21 cellular contexts compared by ENCODE assay signal in the genomic region with DNA sequence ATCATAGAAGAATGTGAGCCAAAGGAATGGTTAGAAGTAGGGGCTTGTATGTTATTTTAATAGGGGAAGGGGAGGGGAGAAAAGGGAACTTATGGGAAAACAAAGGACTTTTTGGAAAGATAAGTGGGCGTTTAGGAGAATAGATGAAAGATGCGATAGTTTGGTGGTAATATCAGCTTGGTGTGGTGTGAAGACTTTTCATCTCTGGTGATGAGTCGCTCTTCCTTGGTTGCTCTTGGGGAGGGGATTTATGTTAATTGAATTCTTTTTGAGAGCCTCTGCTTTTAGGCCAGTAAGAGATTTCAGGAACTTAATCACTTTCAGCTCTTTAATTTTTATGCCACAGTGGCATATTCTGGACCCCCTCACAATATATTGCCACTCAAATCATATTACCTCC. TPM values are rescaled to one million over a fixed set of nuclear protein-coding genes. Genes with fewer than 3 reads are reported as not detected.
A peak's percentile ranks its signal among the peaks of the same experiment; 100 is the strongest.
DNase-seq lines count a peak whose midpoint lies in the region; ATAC-seq and TF ChIP-seq lines count a peak whose summit lies in the region.
"Had no signal": no experiment of that assay in that cellular context is flagged by ENCODE, and none has a peak within 500 bp of the region (broad histone marks: within the 10 kb centered on the region; RNA-seq: fewer than 3 reads in every experiment).

No MANE protein-coding gene starts in this region.

- H3K27me3 ChIP-seq in Panc1 (ENCODE audit: control insufficient read depth, insufficient read depth, low read length): no peaks in the 10 kb centered on the region; the same call in 1 of the 2 replicates
- no peaks in the 10 kb centered on the region for H3K27me3 ChIP-seq in mammary epithelial cell (ENCODE audit: insufficient read depth, low read length)
- H3K27me3 ChIP-seq in foreskin keratinocyte: no peaks in the 10 kb centered on the region
- H3K27me3 ChIP-seq: dorsolateral prefrontal cortex, gastrocnemius medialis, SJSA1 had no signal

- H3K4me1 ChIP-seq in Panc1 (ENCODE audit: control insufficient read depth, insufficient read depth, low read length) (no peaks in the 10 kb centered on the region), mammary epithelial cell (ENCODE audit: insufficient read depth, low read length) (no peaks in the 10 kb centered on the region), foreskin keratinocyte (peaks cover 28% of the 10 kb centered on the region)
- H3K4me1 ChIP-seq: SJSA1 had no signal

- no peak overlapping the region for H3K4me2 ChIP-seq in mammary epithelial cell (ENCODE audit: insufficient read depth, low read depth, low read length)
- H3K4me2 ChIP-seq: GM23338 had no signal

- no peak for DNase-seq in activated T-cell treated with anti-CD3 and anti-CD28 coated beads, Interleukin-2, amount 50 U/mL, for 24 hours
- no peak for DNase-seq in activated T-cell treated with anti-CD3 and anti-CD28 coated beads for 4 hours
- no peak for DNase-seq in Panc1 (ENCODE audit: low read depth, low spot score)
- no peak for DNase-seq in central memory CD8-positive, alpha-beta T cell (ENCODE audit: low spot score in 2 of 2)
- no peak for DNase-seq in stimulated activated naive CD8-positive, alpha-beta T cell treated with anti-CD3 and anti-CD28 coated beads, Interleukin-15, Interleukin-2, amounts not matched to agents 100 U/mL and 50 U/mL, for 24 hours
- DNase-seq in mammary epithelial cell: no peak
- no peak for DNase-seq in GM19240 (ENCODE audit: insufficient read length, low spot score)
- DNase-seq in foreskin keratinocyte: no peak
- DNase-seq: COR-L47, dorsolateral prefrontal cortex, EL, erythroblast, gastrocnemius medialis, NCI-H1436, NCI-H526 treated with DMSO at 0.1 percent for 48 hours, OCI-M1, T1000 had no signal

- H3K27ac ChIP-seq in Panc1 (ENCODE audit: low read length) (no peak overlapping the region), mammary epithelial cell (ENCODE audit: insufficient read depth, low read depth, low read length) (no peak overlapping the region), foreskin keratinocyte (no peak overlapping the region)
- H3K27ac ChIP-seq: dorsolateral prefrontal cortex, SJSA1 had no signal

- TF ChIP-seq CTCF in Panc1 (IDR thresholded peaks at IDR 0.05) (no peak), mammary epithelial cell (conservative IDR thresholded peaks at IDR 0.05 in 1 of 2, IDR thresholded peaks at IDR 0.05 in 1 of 2; ENCODE audit: extremely low read depth in 1 of 2, insufficient read depth in 1 of 2, low read depth in 1 of 2, low read length in 2 of 2) (no peak), foreskin keratinocyte (conservative IDR thresholded peaks at IDR 0.05) (no peak)

- H3K4me3 ChIP-seq in Panc1 (ENCODE audit: low read depth in 2 of 2, low read length in 2 of 2) (no peak overlapping the region), mammary epithelial cell (replicated peaks in 1 of 3; ENCODE audit: insufficient read depth in 1 of 3, low read depth in 2 of 3, low read length in 3 of 3) (no peak overlapping the region)
- H3K4me3 ChIP-seq: dorsolateral prefrontal cortex, GM23338, SJSA1 had no signal

- in situ Hi-C loops in Panc1 (cut with HindIII; ENCODE audit: low pct_unique_long_range_greater_than_20kb, low sequenced_read_pairs) (no loop called here), mammary epithelial cell (cut with MboI; ENCODE audit: low sequenced_read_pairs in 2 of 2) (no loop called here)

- H3K9me3 ChIP-seq in Panc1 (ENCODE audit: control insufficient read depth, insufficient read depth, low read depth, low read length): no peaks in the 10 kb centered on the region
- H3K9me3 ChIP-seq in mammary epithelial cell (replicated peaks; ENCODE audit: insufficient read depth, low read length): no peaks in the 10 kb centered on the region
- H3K9me3 ChIP-seq: gastrocnemius medialis, SJSA1 had no signal

- H3K4me1 Mint-ChIP-seq in activated T-cell treated with anti-CD3 and anti-CD28 coated beads, Interleukin-2, amount 50 U/mL, for 24 hours (ENCODE audit: low read depth): peaks cover 91% of the 10 kb centered on the region
- peaks cover 84% of the 10 kb centered on the region for H3K4me1 Mint-ChIP-seq in central memory CD8-positive, alpha-beta T cell

- ATAC-seq in Panc1 (no peak), foreskin keratinocyte (no peak)
- ATAC-seq in central memory CD8-positive, alpha-beta T cell (replicated peaks; ENCODE audit: extremely low read depth, poor library complexity, severe bottlenecking): no peak
- peak; percentile 37 for ATAC-seq in stimulated activated naive CD8-positive, alpha-beta T cell treated with anti-CD3 and anti-CD28 coated beads, Interleukin-15, Interleukin-2, amounts not matched to agents 100 U/mL and 50 U/mL, for 24 hours
- ATAC-seq: GM23338 had no signal

- H2AFZ ChIP-seq in mammary epithelial cell (ENCODE audit: low read depth, low read length): no peak overlapping the region
- H2AFZ ChIP-seq: GM23338 had no signal

- H4K20me1 ChIP-seq in mammary epithelial cell (ENCODE audit: insufficient read depth, low read length): no peaks in the 10 kb centered on the region

- 79% methylated on average over 3 of the region's 3 CpGs for WGBS in mammary epithelial cell (ENCODE audit: low coverage, missing lambda C conversion rate)

- no peaks in the 10 kb centered on the region for H3K36me3 ChIP-seq in Panc1 (ENCODE audit: control insufficient read depth, insufficient read depth, low read length)
- no peaks in the 10 kb centered on the region for H3K36me3 ChIP-seq in mammary epithelial cell (ENCODE audit: insufficient read depth, low read length)
- H3K36me3 ChIP-seq: gastrocnemius medialis, SJSA1 had no signal

- BruUV-seq in Panc1 (replicated peaks; lab: Mats Ljungman, UMichigan) (TSS peak; percentile 45), mammary epithelial cell (replicated peaks; lab: Mats Ljungman, UMichigan) (no TSS peak)

- H3K9ac ChIP-seq in mammary epithelial cell (ENCODE audit: insufficient read depth, low read length): no peak overlapping the region

- H3K9me3 Mint-ChIP-seq in activated T-cell treated with anti-CD3 and anti-CD28 coated beads, Interleukin-2, amount 50 U/mL, for 24 hours: no peaks in the 10 kb centered on the region
- no peaks in the 10 kb centered on the region for H3K9me3 Mint-ChIP-seq in central memory CD8-positive, alpha-beta T cell
- H3K9me3 Mint-ChIP-seq: GM23338 had no signal

- POLR2A ChIA-PET in Panc1 (lab: Charles Lee): no interaction called here

- CTCF ChIA-PET in Panc1 (lab: Charles Lee) (no interaction called here), mammary epithelial cell (lab: Charles Lee; ENCODE audit: low non-redundant PET) (no interaction called here)

- H3K36me3 Mint-ChIP-seq in activated T-cell treated with anti-CD3 and anti-CD28 coated beads, Interleukin-2, amount 50 U/mL, for 24 hours (ENCODE audit: low read depth): peaks cover 66% of the 10 kb centered on the region
- peaks cover 33% of the 10 kb centered on the region for H3K36me3 Mint-ChIP-seq in central memory CD8-positive, alpha-beta T cell (ENCODE audit: insufficient read depth)
- H3K36me3 Mint-ChIP-seq: type B pancreatic cell had no signal

- peak overlapping the region; percentile 99 for H3K27ac Mint-ChIP-seq in activated T-cell treated with anti-CD3 and anti-CD28 coated beads, Interleukin-2, amount 50 U/mL, for 24 hours
- H3K27ac Mint-ChIP-seq in central memory CD8-positive, alpha-beta T cell (ENCODE audit: low read depth): peak overlapping the region; percentile 91
- H3K27ac Mint-ChIP-seq: GM23338, mesothelial cell of epicardium, type B pancreatic cell had no signal

- intact Hi-C loops in Panc1 (cut with micrococcal nuclease; ENCODE audit: unreplicated experiment): no loop called here
- intact Hi-C loops in mammary epithelial cell (cut with micrococcal nuclease): no loop called here

- H3K79me2 ChIP-seq in mammary epithelial cell (ENCODE audit: insufficient read depth, low read length): peaks cover 71% of the 10 kb centered on the region

- peak overlapping the region; percentile 72 for H3K4me3 Mint-ChIP-seq in activated T-cell treated with anti-CD3 and anti-CD28 coated beads, Interleukin-2, amount 50 U/mL, for 24 hours
- peak overlapping the region; percentile 74 for H3K4me3 Mint-ChIP-seq in central memory CD8-positive, alpha-beta T cell
- H3K4me3 Mint-ChIP-seq: GM23338, mesothelial cell of epicardium, type B pancreatic cell had no signal

- no peaks in the 10 kb centered on the region for H3K27me3 Mint-ChIP-seq in activated T-cell treated with anti-CD3 and anti-CD28 coated beads, Interleukin-2, amount 50 U/mL, for 24 hours
- no peaks in the 10 kb centered on the region for H3K27me3 Mint-ChIP-seq in central memory CD8-positive, alpha-beta T cell
- H3K27me3 Mint-ChIP-seq: type B pancreatic cell had no signal

- dilution Hi-C loops in mammary epithelial cell (cut with HindIII; ENCODE audit: low sequenced_read_pairs): no loop called here

RNA-seq across cellular contexts. Expression of gene HECA, which starts 10.8 kb away (rescaled TPM):
- 3.9 TPM for total RNA-seq in Panc1 (2021; ENCODE audit: unreplicated experiment)
- polyA plus RNA-seq in Panc1 (2012; ENCODE audit: insufficient read length): 1.5 TPM
- 10 to 100 TPM; 15.0 to 23.8 TPM for total RNA-seq in mammary epithelial cell
- 5.7 TPM for polyA plus RNA-seq in mammary epithelial cell
- 5.9 TPM for polyA minus RNA-seq in mammary epithelial cell
- total RNA-seq in foreskin keratinocyte: 15.4 and 16.1 TPM in 2 replicates
- polyA plus RNA-seq in foreskin keratinocyte: 4.4 and 4.7 TPM in 2 replicates
